8 cellular contexts compared by ENCODE assay signal in the genomic region with DNA sequence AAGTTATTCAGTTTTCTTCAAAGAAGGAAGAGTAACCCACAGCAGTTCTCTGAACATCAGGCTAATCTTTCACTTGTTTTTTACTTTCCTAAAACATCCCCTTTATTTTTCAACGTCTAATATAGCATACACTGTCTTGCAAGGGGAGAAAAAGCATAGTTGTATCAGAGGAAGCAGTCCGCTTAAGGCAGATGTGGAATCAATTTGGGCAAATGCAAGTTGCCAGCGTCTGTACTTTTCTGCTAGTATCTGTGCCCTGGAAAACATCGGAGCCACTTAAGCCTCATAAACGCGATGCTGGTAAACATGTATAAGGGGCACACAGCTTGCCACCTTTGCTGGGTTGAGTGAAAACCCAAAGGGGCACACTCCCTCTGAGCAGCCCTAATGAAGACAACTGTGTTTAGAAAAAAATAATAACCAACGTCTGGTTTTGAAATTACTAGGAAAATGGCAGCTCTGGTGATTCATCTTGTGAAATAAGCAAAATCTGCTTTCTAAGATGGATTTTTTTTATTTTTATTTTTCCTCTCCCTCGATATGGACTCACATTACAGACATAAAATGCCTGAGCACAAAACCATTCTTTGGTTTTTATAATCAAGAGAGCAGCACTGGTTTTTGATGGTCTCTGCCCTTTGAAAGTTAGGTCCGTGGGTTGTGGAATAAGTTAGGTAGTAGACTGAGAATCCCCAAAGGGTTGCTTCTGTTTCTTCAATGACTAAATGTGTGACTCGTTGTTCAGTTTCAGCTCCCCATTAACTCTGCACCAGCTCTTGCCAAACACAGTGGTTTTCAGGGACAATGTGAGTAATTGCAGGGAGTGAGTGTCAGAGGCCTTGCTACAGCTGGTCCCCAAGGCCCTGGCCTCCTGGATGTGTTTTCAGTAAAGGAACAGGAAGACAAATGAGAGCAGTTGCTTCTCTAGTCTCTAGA. TPM values are rescaled to one million over a fixed set of nuclear protein-coding genes. Genes with fewer than 3 reads are reported as not detected.
DNase-seq lines count a peak whose midpoint lies in the region; ATAC-seq, FAIRE-seq and TF ChIP-seq lines count a peak whose summit lies in the region.

No MANE protein-coding gene starts in this region.

- no peaks in the 10 kb centered on the region for H3K27me3 Mint-ChIP-seq in chondrocyte (ENCODE audit: low read depth)

- H3K36me3 ChIP-seq in bronchial epithelial cell (ENCODE audit: control insufficient read depth, insufficient read depth, low read length), result no peaks in the 10 kb centered on the region

- H3K27ac Mint-ChIP-seq in chondrocyte (ENCODE audit: unreplicated experiment), result no peak overlapping the region

- no peak overlapping the region for H3K4me3 ChIP-seq in bronchial epithelial cell (ENCODE audit: low read depth, low read length)

- peak; percentile 57 for DNase-seq in GM10266 (ENCODE audit: extremely low spot score)
- DNase-seq in bronchial epithelial cell (ENCODE audit: low read depth), result peak; percentile 71
- peak; percentile 55 to 56 for DNase-seq in stimulated activated CD4-positive, alpha-beta T cell treated with anti-CD3 and anti-CD28 coated beads, Interleukin-2, amount 100 ng/mL, for 24 hours
- DNase-seq in HK-2 (ENCODE audit: unreplicated experiment), result no peak
- no peak for DNase-seq in NCI-H2171 (lab: John Stamatoyannopoulos, UW)
- no peak for DNase-seq in chondrocyte (ENCODE audit: low spot score)

- TF ChIP-seq CTCF in GM10266 (IDR thresholded peaks at IDR 0.05; ENCODE audit: control insufficient read depth, insufficient read depth, low read depth, missing control alignments) (no peak), bronchial epithelial cell (IDR thresholded peaks at IDR 0.05; ENCODE audit: insufficient read depth, low read length, severe bottlenecking) (no peak), chondrocyte (IDR thresholded peaks at IDR 0.05) (no peak)

- FAIRE-seq in bronchial epithelial cell (lab: Jason Lieb, UNC), result no peak

- peaks cover 6% of the 10 kb centered on the region for H3K4me1 Mint-ChIP-seq in chondrocyte (ENCODE audit: low read depth)

- H3K27me3 ChIP-seq in bronchial epithelial cell (ENCODE audit: control insufficient read depth, insufficient read depth, low read length), result peaks cover 2% of the 10 kb centered on the region

- H3K4me3 Mint-ChIP-seq in chondrocyte (ENCODE audit: unreplicated experiment), result no peak overlapping the region

- H3K36me3 Mint-ChIP-seq in chondrocyte (ENCODE audit: low read depth), result peaks cover 1% of the 10 kb centered on the region

- ATAC-seq in GM21390 (IDR thresholded peaks at IDR 0.05; ENCODE audit: unreplicated experiment) (peak; percentile 89), HG03571 (IDR thresholded peaks at IDR 0.05; ENCODE audit: unreplicated experiment) (peak; percentile 88)

- H3K9me3 Mint-ChIP-seq in chondrocyte (ENCODE audit: low read depth), result no peaks in the 10 kb centered on the region

RNA-seq across cellular contexts. Expression of a gene that starts 24.5 kb away (rescaled TPM):
- total RNA-seq in bronchial epithelial cell (26.8 and 53.4 TPM in 2 replicates), chondrocyte (18.4 to 23.1 TPM (median 19.7 TPM) in 3 replicates)

Comparison
In these comparisons a context has a peak if more than half of its experiments do, and no peak if none do; other contexts are left out.
1. DNase-seq: peak in GM10266 (single experiment), bronchial epithelial cell (single experiment) and stimulated activated CD4-positive, alpha-beta T cell treated with anti-CD3 and anti-CD28 coated beads, Interleukin-2, amount 100 ng/mL, for 24 hours (2 of 2); none in HK-2 (single experiment), NCI-H2171 (single experiment) and chondrocyte (single experiment).